1 cellular context compared by ENCODE assay signal in the genomic region with DNA sequence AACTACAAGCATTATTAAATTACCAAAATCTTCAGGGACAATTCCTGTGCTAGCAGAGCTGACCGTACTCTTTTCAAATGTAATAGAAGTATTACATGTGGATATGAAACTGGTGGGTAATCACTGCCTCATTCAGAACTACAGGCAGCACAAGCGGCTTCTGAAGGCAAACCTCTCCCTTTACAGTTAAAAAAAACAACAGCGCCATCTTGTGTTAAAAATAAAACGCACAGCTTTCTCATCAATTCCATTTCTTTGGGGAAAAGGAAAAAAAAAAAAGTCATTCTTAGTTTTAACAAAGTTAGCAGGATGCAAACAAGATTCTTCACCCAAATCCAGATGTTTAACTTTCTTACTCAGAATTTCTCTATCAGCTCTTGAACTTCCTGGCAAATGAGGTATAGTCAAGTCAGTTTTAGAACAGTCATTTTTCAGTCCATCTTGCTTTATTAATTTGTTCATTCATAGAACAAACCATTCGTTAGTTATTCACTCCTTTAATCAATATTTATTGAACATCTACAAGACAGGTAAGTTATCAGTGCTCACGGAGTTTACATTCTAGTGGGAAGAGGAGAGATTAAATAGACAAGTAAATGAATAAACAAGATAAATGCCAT.
TF ChIP-seq lines count a peak whose summit lies in the region.

No MANE protein-coding gene starts in this region.

TF ChIP-seq in GM23338, 12 proteins besides CTCF, POLR2A, EP300 and RAD21 (continued from another document):
- TF ChIP-seq, protein P1, sequence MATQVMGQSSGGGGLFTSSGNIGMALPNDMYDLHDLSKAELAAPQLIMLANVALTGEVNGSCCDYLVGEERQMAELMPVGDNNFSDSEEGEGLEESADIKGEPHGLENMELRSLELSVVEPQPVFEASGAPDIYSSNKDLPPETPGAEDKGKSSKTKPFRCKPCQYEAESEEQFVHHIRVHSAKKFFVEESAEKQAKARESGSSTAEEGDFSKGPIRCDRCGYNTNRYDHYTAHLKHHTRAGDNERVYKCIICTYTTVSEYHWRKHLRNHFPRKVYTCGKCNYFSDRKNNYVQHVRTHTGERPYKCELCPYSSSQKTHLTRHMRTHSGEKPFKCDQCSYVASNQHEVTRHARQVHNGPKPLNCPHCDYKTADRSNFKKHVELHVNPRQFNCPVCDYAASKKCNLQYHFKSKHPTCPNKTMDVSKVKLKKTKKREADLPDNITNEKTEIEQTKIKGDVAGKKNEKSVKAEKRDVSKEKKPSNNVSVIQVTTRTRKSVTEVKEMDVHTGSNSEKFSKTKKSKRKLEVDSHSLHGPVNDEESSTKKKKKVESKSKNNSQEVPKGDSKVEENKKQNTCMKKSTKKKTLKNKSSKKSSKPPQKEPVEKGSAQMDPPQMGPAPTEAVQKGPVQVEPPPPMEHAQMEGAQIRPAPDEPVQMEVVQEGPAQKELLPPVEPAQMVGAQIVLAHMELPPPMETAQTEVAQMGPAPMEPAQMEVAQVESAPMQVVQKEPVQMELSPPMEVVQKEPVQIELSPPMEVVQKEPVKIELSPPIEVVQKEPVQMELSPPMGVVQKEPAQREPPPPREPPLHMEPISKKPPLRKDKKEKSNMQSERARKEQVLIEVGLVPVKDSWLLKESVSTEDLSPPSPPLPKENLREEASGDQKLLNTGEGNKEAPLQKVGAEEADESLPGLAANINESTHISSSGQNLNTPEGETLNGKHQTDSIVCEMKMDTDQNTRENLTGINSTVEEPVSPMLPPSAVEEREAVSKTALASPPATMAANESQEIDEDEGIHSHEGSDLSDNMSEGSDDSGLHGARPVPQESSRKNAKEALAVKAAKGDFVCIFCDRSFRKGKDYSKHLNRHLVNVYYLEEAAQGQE (IDR thresholded peaks at IDR 0.05; ENCODE audit: unreplicated experiment): no peak
- TF ChIP-seq CREB1 (CRISPR knock-in tag; IDR thresholded peaks at IDR 0.05; ENCODE audit: low read depth): no peak
- no peak for TF ChIP-seq NANOG (IDR thresholded peaks at IDR 0.05; ENCODE audit: borderline replicate concordance)
